In genomic region chr19:8513687-8514504, GRCh38 we compare ENCODE assay signal across 1 cellular context.
A peak's percentile ranks its signal among the peaks of the same experiment; 100 is the strongest.
TF ChIP-seq lines count a peak whose summit lies in the region.

ZNF414 (minus strand) TSS chr19:8514167; CDS start chr19:8514046, 121 bp downstream.

TF ChIP-seq in HEK293, 187 proteins besides CTCF, POLR2A, EP300 and RAD21 (continued from another document and continues in another):
- TF ChIP-seq HIC1 (tag by site-specific recombination; IDR thresholded peaks at IDR 0.05), result no peak
- no peak for TF ChIP-seq SCRT1 (tag by site-specific recombination; IDR thresholded peaks at IDR 0.05; ENCODE audit: borderline replicate concordance)
- TF ChIP-seq OVOL3 (tag by site-specific recombination; IDR thresholded peaks at IDR 0.05), result no peak
- TF ChIP-seq GLIS2 (tag by site-specific recombination; IDR thresholded peaks at IDR 0.05), result no peak
- no peak for TF ChIP-seq ZNF513 (tag by site-specific recombination; IDR thresholded peaks at IDR 0.05)
- TF ChIP-seq ZNF2 (tag by site-specific recombination; IDR thresholded peaks at IDR 0.05), result no peak
- TF ChIP-seq ZNF518A (tag by site-specific recombination; conservative IDR thresholded peaks at IDR 0.05; ENCODE audit: low read depth), result no peak; the same call in 1 of the 2 replicates
- no peak for TF ChIP-seq ZNF354C (tag by site-specific recombination; IDR thresholded peaks at IDR 0.05; ENCODE audit: borderline replicate concordance, low read depth)
- no peak for TF ChIP-seq ZBTB44 (tag by site-specific recombination; IDR thresholded peaks at IDR 0.05)
- TF ChIP-seq INSM2 (tag by site-specific recombination; IDR thresholded peaks at IDR 0.05), result peak; percentile 18; the same call in 1 of the 2 replicates
- TF ChIP-seq ZBTB10 (tag by site-specific recombination; IDR thresholded peaks at IDR 0.05), result no peak
- no peak for TF ChIP-seq ZNF558 (tag by site-specific recombination; IDR thresholded peaks at IDR 0.05)
- TF ChIP-seq ZNF747 (tag by site-specific recombination; IDR thresholded peaks at IDR 0.05), result no peak
- no peak for TF ChIP-seq ZNF488 (tag by site-specific recombination; IDR thresholded peaks at IDR 0.05)
- TF ChIP-seq ZNF37A (tag by site-specific recombination; IDR thresholded peaks at IDR 0.05), result no peak
- no peak for TF ChIP-seq FEZF1 (tag by site-specific recombination; IDR thresholded peaks at IDR 0.05)
- no peak for TF ChIP-seq ZNF645 (tag by site-specific recombination; IDR thresholded peaks at IDR 0.05)
- TF ChIP-seq SP3 (tag by site-specific recombination; IDR thresholded peaks at IDR 0.05), result peak; percentile 77
- TF ChIP-seq ZNF600 (tag by site-specific recombination; IDR thresholded peaks at IDR 0.05), result peak; percentile 56; the same call in 1 of the 2 replicates
- TF ChIP-seq ZNF184 (tag by site-specific recombination; IDR thresholded peaks at IDR 0.05), result peak; percentile 14; the same call in 1 of the 2 replicates
- TF ChIP-seq ZBTB21 (tag by site-specific recombination; IDR thresholded peaks at IDR 0.05), result no peak
- TF ChIP-seq ZNF202 (tag by site-specific recombination; IDR thresholded peaks at IDR 0.05; ENCODE audit: borderline replicate concordance), result no peak
- no peak for TF ChIP-seq ZSCAN18 (tag by site-specific recombination; IDR thresholded peaks at IDR 0.05)
- no peak for TF ChIP-seq ZNF449 (tag by site-specific recombination; IDR thresholded peaks at IDR 0.05)
- no peak for TF ChIP-seq ZNF280C (tag by site-specific recombination; IDR thresholded peaks at IDR 0.05)
- TF ChIP-seq ZNF175 (tag by site-specific recombination; IDR thresholded peaks at IDR 0.05), result no peak
- no peak for TF ChIP-seq ZSCAN23 (tag by site-specific recombination; IDR thresholded peaks at IDR 0.05)
- no peak; the same call in 1 of the 2 replicates for TF ChIP-seq GLIS1 (tag by site-specific recombination; IDR thresholded peaks at IDR 0.05)
- peak; percentile 17; the same call in 1 of the 2 replicates for TF ChIP-seq ZNF654 (tag by site-specific recombination; IDR thresholded peaks at IDR 0.05; ENCODE audit: low read depth)
- no peak for TF ChIP-seq ZNF266 (tag by site-specific recombination; IDR thresholded peaks at IDR 0.05; ENCODE audit: low read depth)
- peak; percentile 37; the same call in 1 of the 2 replicates for TF ChIP-seq ZBTB8A (tag by site-specific recombination; IDR thresholded peaks at IDR 0.05)
